11 cellular contexts compared by ENCODE assay signal in the genomic region with DNA sequence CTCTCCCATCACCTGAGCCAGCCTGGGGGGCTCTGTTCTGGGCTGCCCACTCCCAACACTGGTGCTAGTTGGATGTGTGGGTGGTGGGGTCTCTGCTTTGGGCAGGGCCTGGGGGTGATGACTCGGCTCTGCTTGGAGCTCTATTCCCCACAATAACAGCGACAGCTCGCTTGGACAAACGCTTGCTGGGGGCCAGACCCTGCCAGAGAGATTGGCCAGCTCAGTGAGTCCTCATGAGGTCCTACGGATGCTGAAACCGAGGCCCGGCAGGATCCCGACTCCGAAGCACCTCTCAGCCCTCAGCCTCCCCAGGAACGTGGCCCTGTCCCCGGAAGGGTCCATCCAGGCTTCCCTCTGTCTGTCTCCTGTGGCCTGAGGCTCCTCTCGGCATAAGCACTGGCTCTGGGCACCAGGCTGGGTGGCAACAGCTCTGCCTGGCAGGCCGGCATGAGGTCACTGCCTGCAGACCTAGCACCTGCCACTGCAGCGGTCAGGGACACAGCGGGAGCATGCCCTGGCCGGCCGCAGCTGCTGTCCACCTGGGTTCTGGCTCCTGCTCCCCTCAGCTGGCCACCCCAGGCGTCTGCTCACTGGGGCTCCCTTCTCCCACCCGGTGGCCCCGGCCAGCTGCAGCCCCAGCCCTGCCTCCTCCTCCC. TPM values are rescaled to one million over a fixed set of nuclear protein-coding genes. Genes with fewer than 3 reads are reported as not detected.
DNase-seq lines count a peak whose midpoint lies in the region; ATAC-seq and TF ChIP-seq lines count a peak whose summit lies in the region.
"Had no signal": no experiment of that assay in that cellular context is flagged by ENCODE, and none has a peak within 500 bp of the region (broad histone marks: within the 10 kb centered on the region; RNA-seq: fewer than 3 reads in every experiment).

No MANE protein-coding gene starts in this region.

- peaks cover 28% of the 10 kb centered on the region for H3K36me3 ChIP-seq in WERI-Rb-1
- H3K36me3 ChIP-seq in lung (ENCODE audit: control insufficient read depth in 2 of 2, insufficient read depth in 2 of 2, low read length in 2 of 2), result peaks cover 0 to 20% of the 10 kb centered on the region in 2 donors
- peaks cover 0 to 41% (median 15%) of the 10 kb centered on the region in 3 donors for H3K36me3 ChIP-seq in tibial artery

- no peak for TF ChIP-seq CTCF in WERI-Rb-1 (IDR thresholded peaks at IDR 0.05; ENCODE audit: low read depth, low read length)
- TF ChIP-seq CTCF in lung (IDR thresholded peaks at IDR 0.05; ENCODE audit: control extremely low read depth, extremely low read depth), result no peak
- TF ChIP-seq CTCF in tibial artery (IDR thresholded peaks at IDR 0.05), result no peak
- no peak for TF ChIP-seq CTCF in CD14-positive monocyte (IDR thresholded peaks at IDR 0.05)

- peaks cover 3 to 4% of the 10 kb centered on the region in 2 donors for H3K36me3 Mint-ChIP-seq in CD14-positive monocyte
- H3K36me3 Mint-ChIP-seq in activated CD4-positive, alpha-beta T cell treated with anti-CD3 and anti-CD28 coated beads for 36 hours (ENCODE audit: low read depth), result no peaks in the 10 kb centered on the region

- H3K9me3 ChIP-seq in WERI-Rb-1 (ENCODE audit: severe bottlenecking), result no peaks in the 10 kb centered on the region
- no peaks in the 10 kb centered on the region for H3K9me3 ChIP-seq in lung (ENCODE audit: control insufficient read depth in 2 of 2, insufficient read depth in 1 of 2, low read length in 1 of 2)
- H3K9me3 ChIP-seq in tibial artery, result no peaks in the 10 kb centered on the region

- 75 to 77% methylated on average over 20 of the region's 20 CpGs for WGBS in lung, 2 donors

- H3K27ac Mint-ChIP-seq in CD14-positive monocyte, result no peak overlapping the region
- no peak overlapping the region for H3K27ac Mint-ChIP-seq in activated CD4-positive, alpha-beta T cell treated with anti-CD3 and anti-CD28 coated beads for 36 hours

- no peak for TF ChIP-seq EP300 in Ishikawa (IDR thresholded peaks at IDR 0.05; ENCODE audit: borderline replicate concordance)

- peaks cover 0 to 3% (median 0%) of the 10 kb centered on the region in 3 donors for H3K27me3 Mint-ChIP-seq in CD14-positive monocyte (ENCODE audit: low read depth in 3 of 3)
- no peaks in the 10 kb centered on the region for H3K27me3 Mint-ChIP-seq in activated CD4-positive, alpha-beta T cell treated with anti-CD3 and anti-CD28 coated beads for 36 hours

- H3K4me1 Mint-ChIP-seq in CD14-positive monocyte, result peaks cover 8% of the 10 kb centered on the region
- H3K4me1 Mint-ChIP-seq in activated CD4-positive, alpha-beta T cell treated with anti-CD3 and anti-CD28 coated beads for 36 hours, result no peaks in the 10 kb centered on the region

- H3K27me3 ChIP-seq in WERI-Rb-1 (ENCODE audit: insufficient read depth, low read depth, severe bottlenecking) (no peaks in the 10 kb centered on the region), lung (ENCODE audit: control insufficient read depth, insufficient read depth) (no peaks in the 10 kb centered on the region), tibial artery (no peaks in the 10 kb centered on the region)

- intact Hi-C loops in tibial artery (cut with DNase I; ENCODE audit: low total_unique reads) (no loop called here), CD14-positive monocyte (cut with micrococcal nuclease) (no loop called here)
- intact Hi-C loops in activated CD4-positive, alpha-beta T cell treated with anti-CD3 and anti-CD28 coated beads for 36 hours (cut with DNase I, micrococcal nuclease), result no loop called here

- H3K4me3 ChIP-seq in WERI-Rb-1 (ENCODE audit: low read depth, low read length) (no peak overlapping the region), lung (no peak overlapping the region), tibial artery (no peak overlapping the region)

- no peak for DNase-seq in WERI-Rb-1
- no peak for DNase-seq in lung (ENCODE audit: low spot score)
- no peak for DNase-seq in tibial artery
- no peak for DNase-seq in SKM-1 (lab: John Stamatoyannopoulos, UW; ENCODE audit: unreplicated experiment)
- no peak for DNase-seq in CD14-positive monocyte (ENCODE audit: low spot score)
- no peak for DNase-seq in activated CD4-positive, alpha-beta T cell treated with anti-CD3 and anti-CD28 coated beads for 36 hours
- DNase-seq: activated CD8-positive, alpha-beta memory T cell treated with anti-CD3 and anti-CD28 coated beads for 24 hours; activated naive CD4-positive, alpha-beta T cell treated with anti-CD3 and anti-CD28 coated beads, Interleukin-2, amount 50 U/mL, for 16 hours; T-helper 2 cell had no signal

- no peak for TF ChIP-seq RAD21 in Ishikawa (IDR thresholded peaks at IDR 0.05; ENCODE audit: low read depth)

- no peak overlapping the region for H3K4me3 Mint-ChIP-seq in CD14-positive monocyte
- no peak overlapping the region for H3K4me3 Mint-ChIP-seq in activated CD4-positive, alpha-beta T cell treated with anti-CD3 and anti-CD28 coated beads for 36 hours

- H3K27ac ChIP-seq in WERI-Rb-1 (peak overlapping the region; percentile 97), lung (ENCODE audit: low read depth in 1 of 2, low read length in 1 of 2) (peak overlapping the region; percentile 22 to 89), tibial artery (peak overlapping the region; percentile 96 to 98)

- CTCF ChIA-PET in activated CD4-positive, alpha-beta T cell treated with anti-CD3 and anti-CD28 coated beads for 36 hours (lab: Charles Lee), result interaction anchor here (0.6 kb wide), 1 partner anchor 107 kb away, joined by 3 read pairs; no protein-coding TSS in a partner anchor

- no peaks in the 10 kb centered on the region for H3K9me3 Mint-ChIP-seq in CD14-positive monocyte
- no peaks in the 10 kb centered on the region for H3K9me3 Mint-ChIP-seq in activated CD4-positive, alpha-beta T cell treated with anti-CD3 and anti-CD28 coated beads for 36 hours (ENCODE audit: low read depth)

- no peak for ATAC-seq in lung (ENCODE audit: insufficient read depth, low FRiP score)
- no peak for ATAC-seq in activated CD4-positive, alpha-beta T cell treated with anti-CD3 and anti-CD28 coated beads for 36 hours

- POLR2A ChIA-PET in activated CD4-positive, alpha-beta T cell treated with anti-CD3 and anti-CD28 coated beads for 36 hours (lab: Charles Lee), result interaction anchor here (0.6 kb wide), 1 partner anchor 28 kb away, joined by 3 read pairs; no protein-coding TSS in a partner anchor

- H3K4me1 ChIP-seq in lung (ENCODE audit: control insufficient read depth in 2 of 2, insufficient read depth in 2 of 2, low read length in 2 of 2), result peaks cover 3 to 66% of the 10 kb centered on the region in 2 donors
- H3K4me1 ChIP-seq in tibial artery, result peaks cover 0 to 74% (median 57%) of the 10 kb centered on the region in 4 donors

TF ChIP-seq in Ishikawa, 13 proteins besides CTCF, POLR2A, EP300 and RAD21:
- TF ChIP-seq TCF12 (IDR thresholded peaks at IDR 0.05; ENCODE audit: low read depth) (peak; percentile 75), CREB1 (IDR thresholded peaks at IDR 0.05; ENCODE audit: low read depth) (no peak)

RNA-seq across cellular contexts. Expression of a gene that starts 7.1 kb away (rescaled TPM):
- 10 to 100 TPM; 19.3 to 37.8 TPM for total RNA-seq in lung
- polyA plus RNA-seq in lung, result 10 to 100 TPM; 20.4 to 43.5 TPM
- 10 to 100 TPM in 1 of 2 donors, 1 to 10 TPM in 1; 9.2 to 22.4 TPM for polyA plus RNA-seq in CD14-positive monocyte
- total RNA-seq in activated CD4-positive, alpha-beta T cell treated with anti-CD3 and anti-CD28 coated beads for 36 hours, result 10 to 100 TPM; 22.6 to 26.1 TPM

RNA-seq across cellular contexts. Expression of a gene that starts 7.2 kb away (rescaled TPM):
- 100 to 1,000 TPM in 1 of 2 donors, 10 to 100 TPM in 1; 93.4 to 146 TPM for total RNA-seq in lung
- polyA plus RNA-seq in lung (10 to 100 TPM; 36.5 to 51.9 TPM), CD14-positive monocyte (10 to 100 TPM; 11.7 to 20.8 TPM)
- 10 to 100 TPM; 49.6 to 72.9 TPM for total RNA-seq in activated CD4-positive, alpha-beta T cell treated with anti-CD3 and anti-CD28 coated beads for 36 hours

RNA-seq across cellular contexts. Expression of a gene that starts 13.9 kb away (rescaled TPM):
- total RNA-seq in lung, result 100 to 1,000 TPM; 142 to 468 TPM
- polyA plus RNA-seq in lung (100 to 1,000 TPM; 192 to 297 TPM), CD14-positive monocyte (under 1 TPM; 0.66 to 0.78 TPM)
- 1 to 10 TPM; 1.9 to 2.7 TPM for total RNA-seq in activated CD4-positive, alpha-beta T cell treated with anti-CD3 and anti-CD28 coated beads for 36 hours

RNA-seq across cellular contexts. Expression of a gene that starts 21.0 kb away (rescaled TPM):
- 1 to 10 TPM in 1 of 2 donors, under 1 TPM in 1; 0.71 to 1.3 TPM for total RNA-seq in lung
- polyA plus RNA-seq in lung (under 1 TPM; 0.12 to 0.34 TPM), CD14-positive monocyte (not detected)
- total RNA-seq in activated CD4-positive, alpha-beta T cell treated with anti-CD3 and anti-CD28 coated beads for 36 hours, result 1 to 10 TPM; 2.0 to 2.8 TPM
- total RNA-seq: cerebellum had no signal

RNA-seq across cellular contexts. Expression of a gene that starts 31.0 kb away (rescaled TPM):
- 10 to 100 TPM; 13.9 to 49.8 TPM for total RNA-seq in lung
- polyA plus RNA-seq in lung (10 to 100 TPM; 29.1 to 42.8 TPM), CD14-positive monocyte (1 to 10 TPM; 1.4 to 1.5 TPM)
- 10 to 100 TPM; 64.6 to 69.8 TPM for total RNA-seq in activated CD4-positive, alpha-beta T cell treated with anti-CD3 and anti-CD28 coated beads for 36 hours

Comparison
In these comparisons a context has a peak if more than half of its experiments do, and no peak if none do; other contexts are left out.
1. RNA of a gene that starts 13.9 kb away (total RNA-seq): 142 to 468 TPM in lung; 1.9 to 2.7 TPM in activated CD4-positive, alpha-beta T cell treated with anti-CD3 and anti-CD28 coated beads for 36 hours; every median in the first group is over 10 times any median in the second.
2. Peak in every context shown above with its lines, with median percentiles within 50 percentile points of each other: H3K27ac ChIP-seq.